Comparison of ENCODE assay signal across 12 cellular contexts in the genomic region with DNA sequence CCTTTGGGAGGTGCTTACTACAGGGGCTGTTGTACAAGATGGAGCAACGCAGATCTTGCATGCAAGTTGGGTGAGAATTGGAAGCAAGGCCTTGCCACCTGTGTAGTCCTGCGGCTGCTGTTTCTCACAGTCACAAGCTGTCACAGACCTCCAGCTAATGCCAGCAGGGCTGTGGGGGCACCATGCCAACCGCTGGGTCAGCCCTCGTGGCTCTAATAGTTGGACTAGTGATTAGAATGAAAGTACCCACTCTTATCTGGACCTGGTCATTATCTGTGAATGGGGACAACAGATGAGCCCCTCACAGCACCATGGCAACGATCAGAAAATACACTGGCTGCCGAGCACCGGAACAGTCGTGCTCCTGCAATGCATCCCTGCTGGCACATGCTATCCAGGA.
"Had no signal": no experiment of that assay in that cellular context is flagged by ENCODE, and none has a peak within 500 bp of the region (broad histone marks: within the 10 kb centered on the region; RNA-seq: fewer than 3 reads in every experiment).

No MANE protein-coding gene starts in this region.

- H3K4me3 ChIP-seq: pancreas, skin epidermis, testis had no signal

- H3K27me3 ChIP-seq: brain microvascular endothelial cell, pancreas, testis had no signal

- H3K27ac ChIP-seq: brain microvascular endothelial cell, pancreas, skin epidermis, testis had no signal

- ATAC-seq: activated CD4-positive, CD25-positive, alpha-beta regulatory T cell treated with anti-CD3 and anti-CD28 coated beads, Interleukin-2, amount 50 U/mL, for 24 hours; activated naive CD4-positive, alpha-beta T cell treated with anti-CD3 and anti-CD28 coated beads, Interleukin-2, amount 50 U/mL, for 72 hours; stimulated activated naive CD8-positive, alpha-beta T cell treated with anti-CD3 and anti-CD28 coated beads, Interleukin-15, amount 100 ng/mL, for 72 hours had no signal

- DNase-seq: activated CD4-positive, alpha-beta T cell treated with anti-CD3 and anti-CD28 coated beads, Interleukin-2, amount 50 U/mL, for 4 hours; activated effector memory CD4-positive, alpha-beta T cell treated with Interleukin-2 at 50 U/mL for 16 hours; activated T-cell treated with anti-CD3 and anti-CD28 coated beads, Interleukin-2, amount 50 U/mL, for 1 hour; brain microvascular endothelial cell; glutamatergic neuron; stimulated activated CD4-positive, alpha-beta T cell treated with anti-CD3 and anti-CD28 coated beads, Interleukin-4, amount 100 ng/mL, for 4 hours; stimulated activated naive CD8-positive, alpha-beta T cell treated with anti-CD3 and anti-CD28 coated beads, Interleukin-15, amount 100 ng/mL, for 72 hours; testis had no signal

- H3K9me3 ChIP-seq: pancreas, testis had no signal

- H3K36me3 ChIP-seq: brain microvascular endothelial cell, pancreas had no signal
